Comparison of ENCODE assay signal across 14 cellular contexts in genomic region chr12:66280573-66280972, GRCh38.
"Had no signal": no experiment of that assay in that cellular context is flagged by ENCODE, and none has a peak within 500 bp of the region (broad histone marks: within the 10 kb centered on the region; RNA-seq: fewer than 3 reads in every experiment).

No MANE protein-coding gene starts in this region.

- H3K9me3 ChIP-seq: prostate gland, stomach, testis had no signal

- H3K4me1 ChIP-seq: prostate gland, stomach, testis had no signal

- H3K36me3 ChIP-seq: brain microvascular endothelial cell, prostate gland, stomach had no signal

- H3K27ac ChIP-seq: brain microvascular endothelial cell, coronary artery, prostate gland, stomach, testis had no signal

- H3K27me3 ChIP-seq: brain microvascular endothelial cell, stomach, testis had no signal

- DNase-seq: activated CD4-positive, alpha-beta T cell treated with anti-CD3 and anti-CD28 coated beads, Interleukin-2, amount 50 U/mL, for 1 hour; activated CD8-positive, alpha-beta memory T cell treated with anti-CD3 and anti-CD28 coated beads for 24 hours; activated naive CD8-positive, alpha-beta T cell treated with anti-CD3 and anti-CD28 coated beads, Interleukin-2, amount 10 ng/mL, durations not matched to agents 7 days and 5 days; brain microvascular endothelial cell; effector CD4-positive, alpha-beta T cell; foreskin fibroblast; glutamatergic neuron; stomach; testis had no signal

- FAIRE-seq: endothelial cell of umbilical vein had no signal

- ATAC-seq: activated CD4-positive, CD25-positive, alpha-beta regulatory T cell treated with anti-CD3 and anti-CD28 coated beads, Interleukin-2, amount 50 U/mL, for 24 hours; sciatic nerve had no signal

- H3K4me3 ChIP-seq: coronary artery, prostate gland, stomach, testis had no signal
